ENCODE assay signal across 1 cellular context in genomic region chr14:23469906-23470403, GRCh38.
TF ChIP-seq lines count a peak whose summit lies in the region.

No MANE protein-coding gene starts in this region.

TF ChIP-seq in GM12878, 131 proteins besides CTCF, POLR2A, EP300 and RAD21 (continued from another document):
- TF ChIP-seq ZNF592 (IDR thresholded peaks at IDR 0.05): no peak
- TF ChIP-seq MTA3 (IDR thresholded peaks at IDR 0.05; ENCODE audit: borderline replicate concordance, low read length): no peak
- no peak for TF ChIP-seq SMAD5 (IDR thresholded peaks at IDR 0.05; ENCODE audit: low read depth)
- no peak for TF ChIP-seq E2F4 (IDR thresholded peaks at IDR 0.05; ENCODE audit: low read depth, low read length)
- no peak for TF ChIP-seq ELK1 (IDR thresholded peaks at IDR 0.05; ENCODE audit: low read depth, low read length)
- TF ChIP-seq ZNF217 (IDR thresholded peaks at IDR 0.05): no peak
- no peak for TF ChIP-seq CREB1 (IDR thresholded peaks at IDR 0.05; ENCODE audit: low read depth)
- TF ChIP-seq KLF5 (IDR thresholded peaks at IDR 0.05; ENCODE audit: partially characterized antibody): no peak
- TF ChIP-seq MXI1 (IDR thresholded peaks at IDR 0.05; ENCODE audit: low read depth, low read length): no peak
- peak; percentile 18; the same call in 1 of the 2 replicates for TF ChIP-seq PML (IDR thresholded peaks at IDR 0.05; ENCODE audit: low read length)
- TF ChIP-seq SREBF1 (IDR thresholded peaks at IDR 0.05; ENCODE audit: low read length): peak; percentile 1; the same call in 1 of the 2 replicates
- TF ChIP-seq STAT1 (conservative IDR thresholded peaks at IDR 0.05): no peak
- TF ChIP-seq HDAC6 (IDR thresholded peaks at IDR 0.05; ENCODE audit: unreplicated experiment): no peak
- TF ChIP-seq MTA2 (IDR thresholded peaks at IDR 0.05; ENCODE audit: low read depth): no peak
- no peak for TF ChIP-seq YY1 (IDR thresholded peaks at IDR 0.05; ENCODE audit: low read depth, low read length)
- no peak for TF ChIP-seq BCL11A (IDR thresholded peaks at IDR 0.05; ENCODE audit: low read depth, low read length)
- no peak for TF ChIP-seq CHD2 (IDR thresholded peaks at IDR 0.05; ENCODE audit: borderline replicate concordance, low read depth, low read length)
- no peak for TF ChIP-seq BCL3 (IDR thresholded peaks at IDR 0.05; ENCODE audit: borderline replicate concordance, insufficient read depth, low read depth, low read length, poor library complexity, severe bottlenecking)
- TF ChIP-seq TCF7 (IDR thresholded peaks at IDR 0.05; ENCODE audit: borderline replicate concordance): no peak
- 0 out of 2 replicates have a peak, but pooled peaks have one; percentile 12 for TF ChIP-seq ASH2L (IDR thresholded peaks at IDR 0.05; ENCODE audit: borderline replicate concordance, low read depth)
- TF ChIP-seq SIN3A (IDR thresholded peaks at IDR 0.05; ENCODE audit: low read depth, low read length): 0 out of 2 replicates have a peak, but pooled peaks have one; percentile 14
- TF ChIP-seq ZNF274 (IDR thresholded peaks at IDR 0.05; ENCODE audit: insufficient read depth, insufficient read length): no peak
- TF ChIP-seq SREBF2 (IDR thresholded peaks at IDR 0.05; ENCODE audit: low read length): no peak
- TF ChIP-seq BMI1 (IDR thresholded peaks at IDR 0.05; ENCODE audit: borderline replicate concordance): no peak
- no peak for TF ChIP-seq RFX5 (IDR thresholded peaks at IDR 0.05; ENCODE audit: low read depth, low read length)
- no peak for TF ChIP-seq POLR2AphosphoS2 (IDR thresholded peaks at IDR 0.05; ENCODE audit: low read depth, low read length)
- TF ChIP-seq POLR2AphosphoS5 (IDR thresholded peaks at IDR 0.05; ENCODE audit: low read length): no peak
